9 cellular contexts compared by ENCODE assay signal in genomic region chr19:2089727-2090053, GRCh38. TPM values are rescaled to one million over a fixed set of nuclear protein-coding genes. Genes with fewer than 3 reads are reported as not detected.
DNase-seq lines count a peak whose midpoint lies in the region; ATAC-seq and TF ChIP-seq lines count a peak whose summit lies in the region.
"Had no signal": no experiment of that assay in that cellular context is flagged by ENCODE, and none has a peak within 500 bp of the region (broad histone marks: within the 10 kb centered on the region; RNA-seq: fewer than 3 reads in every experiment).

No MANE protein-coding gene starts in this region.

- H3K27me3 ChIP-seq in DND-41 (ENCODE audit: insufficient read depth, low read length, poor library complexity) (no peaks in the 10 kb centered on the region), brain microvascular endothelial cell (replicated peaks) (no peaks in the 10 kb centered on the region)

- H2AFZ ChIP-seq in DND-41 (ENCODE audit: low read depth, low read length): no peak overlapping the region

- no peak for ATAC-seq in DND-41 (ENCODE audit: insufficient read depth, low read depth)
- peak; percentile 2 for ATAC-seq in HG02970 (IDR thresholded peaks at IDR 0.05; ENCODE audit: low FRiP score, unreplicated experiment)
- no peak for ATAC-seq in left colon
- ATAC-seq in GM18873 (IDR thresholded peaks at IDR 0.05; ENCODE audit: low FRiP score, unreplicated experiment): no peak
- no peak for ATAC-seq in omental fat pad (ENCODE audit: low FRiP score)

- in situ Hi-C loops in brain microvascular endothelial cell (cut with HindIII; ENCODE audit: low pct_ligation_motif_present, low sequenced_read_pairs): no loop called here

- peak overlapping the region; percentile 71 for H3K4me2 ChIP-seq in DND-41 (ENCODE audit: insufficient read depth, low read length)

- peaks cover 6% of the 10 kb centered on the region for H3K36me3 Mint-ChIP-seq in osteocyte (ENCODE audit: unreplicated experiment)

- H3K4me1 ChIP-seq in DND-41 (ENCODE audit: insufficient read depth, low read length): peaks cover 99% of the 10 kb centered on the region

- H4K20me1 ChIP-seq in DND-41 (ENCODE audit: insufficient read depth, low read length): 0 out of 2 replicates have a peak, but pooled peaks cover 3% of the 10 kb centered on the region

- intact Hi-C loops in left colon (cut with DNase I, micrococcal nuclease): loop anchor here in 1 of 2 donors (10.0 kb wide), 1 partner anchor 155 kb away; no protein-coding TSS in a partner anchor

- peaks cover 85% of the 10 kb centered on the region for H3K79me2 ChIP-seq in DND-41 (ENCODE audit: insufficient read depth, low read length)

- H3K4me3 Mint-ChIP-seq in osteocyte (ENCODE audit: unreplicated experiment): no peak overlapping the region

- peak overlapping the region in 1 of 2 experiments; percentile 54; a peak in 1 of 4 replicates for H3K4me3 ChIP-seq in DND-41 (ENCODE audit: low read depth in 1 of 2, low read length in 2 of 2)
- H3K4me3 ChIP-seq in brain microvascular endothelial cell (ENCODE audit: low read depth, low read length): no peak overlapping the region

- H3K36me3 ChIP-seq in DND-41 (ENCODE audit: insufficient read depth, low read length) (peaks cover 43% of the 10 kb centered on the region), brain microvascular endothelial cell (replicated peaks) (peaks cover 2% of the 10 kb centered on the region)

- no peaks in the 10 kb centered on the region for H3K27me3 Mint-ChIP-seq in osteocyte (ENCODE audit: unreplicated experiment)

- no peaks in the 10 kb centered on the region for H3K9me3 ChIP-seq in DND-41 (ENCODE audit: insufficient read depth, low read length, severe bottlenecking)

- peak overlapping the region; percentile 83 for H3K9ac ChIP-seq in DND-41 (ENCODE audit: low read depth, low read length)

- H3K27ac Mint-ChIP-seq in osteocyte (ENCODE audit: unreplicated experiment): peak overlapping the region; percentile 95

- peak overlapping the region; percentile 98 for H3K27ac ChIP-seq in DND-41 (ENCODE audit: low read length)
- H3K27ac ChIP-seq in brain microvascular endothelial cell: peak overlapping the region; percentile 46

- H3K4me1 Mint-ChIP-seq in osteocyte (ENCODE audit: unreplicated experiment): peaks cover 57% of the 10 kb centered on the region

- no peaks in the 10 kb centered on the region for H3K9me3 Mint-ChIP-seq in osteocyte (ENCODE audit: unreplicated experiment)

- TF ChIP-seq CTCF in DND-41 (IDR thresholded peaks at IDR 0.05; ENCODE audit: borderline replicate concordance, extremely low read depth, low read length, poor library complexity, severe bottlenecking) (no peak), brain microvascular endothelial cell (IDR thresholded peaks at IDR 0.05; ENCODE audit: low read depth, low read length, missing control alignments) (no peak), osteocyte (IDR thresholded peaks at IDR 0.05) (no peak), omental fat pad (IDR thresholded peaks at IDR 0.05) (no peak)

- DNase-seq in DND-41 (no peak), brain microvascular endothelial cell (no peak), osteocyte (ENCODE audit: extremely low spot score, unreplicated experiment) (no peak), left colon (no peak), omental fat pad (ENCODE audit: low spot score) (no peak), NCI-H345 (lab: John Stamatoyannopoulos, UW) (no peak)
- DNase-seq: NCI-H526 had no signal

RNA-seq across cellular contexts. Expression of gene MOB3A, which starts 6.4 kb away (rescaled TPM):
- 50.6 and 54.2 TPM in 2 replicates for total RNA-seq in osteocyte
- 10 to 100 TPM; 37.9 to 48.4 TPM for total RNA-seq in left colon
- 10 to 100 TPM; 29.7 to 51.7 (median 44.8) TPM for total RNA-seq in omental fat pad

RNA-seq across cellular contexts. Expression of gene IZUMO4, which starts 7.0 kb away (rescaled TPM):
- 3.8 and 4.8 TPM in 2 replicates for total RNA-seq in osteocyte
- 1 to 10 TPM; 2.1 to 2.3 TPM for total RNA-seq in left colon
- 1 to 10 TPM; 3.7 to 5.5 (median 4.6) TPM for total RNA-seq in omental fat pad

RNA-seq across cellular contexts. Expression of gene MKNK2, which starts 38.6 kb away (rescaled TPM):
- total RNA-seq in osteocyte: 81.3 and 83.3 TPM in 2 replicates
- 100 to 1,000 TPM; 242 to 319 TPM for total RNA-seq in left colon
- 100 to 1,000 TPM; 133 to 232 (median 178) TPM for total RNA-seq in omental fat pad
